Comparison of ENCODE assay signal across 8 cellular contexts in the genomic region with DNA sequence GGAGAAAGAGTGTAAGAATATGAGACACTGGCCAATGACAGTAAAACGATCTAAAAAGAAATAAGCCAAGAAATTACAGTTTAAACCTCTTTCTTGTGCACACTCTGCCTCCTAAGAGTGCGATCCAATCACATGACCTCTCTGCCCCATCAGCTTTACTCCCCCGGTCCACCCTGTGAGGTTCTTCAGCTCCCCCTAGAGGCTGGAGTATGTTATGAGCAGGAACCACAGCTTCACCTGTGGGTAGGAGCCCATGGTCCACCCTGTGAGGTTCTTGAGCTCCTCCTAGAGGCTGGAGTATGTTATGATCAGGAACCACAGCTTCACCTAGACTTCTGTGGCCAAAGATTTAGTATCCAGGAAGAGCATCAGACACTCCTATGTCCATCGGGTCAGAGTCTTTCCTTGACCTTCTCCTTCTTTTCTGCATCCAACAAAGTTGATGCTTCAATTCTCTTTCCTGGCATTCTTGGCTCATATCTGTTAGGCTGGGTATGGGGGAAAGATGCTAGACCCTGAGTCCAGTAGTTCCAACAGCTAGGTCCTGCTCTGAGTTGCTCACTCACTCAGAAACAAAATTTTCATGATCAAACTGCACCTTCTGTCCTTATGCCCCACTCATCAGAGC.
A peak's percentile ranks its signal among the peaks of the same experiment; 100 is the strongest.
DNase-seq lines count a peak whose midpoint lies in the region; ATAC-seq, FAIRE-seq and TF ChIP-seq lines count a peak whose summit lies in the region.

No MANE protein-coding gene starts in this region.

- H3K9me3 Mint-ChIP-seq in astrocyte (ENCODE audit: unreplicated experiment) (no peaks in the 10 kb centered on the region), immature natural killer cell (peaks cover 0 to 2% (median 0%) of the 10 kb centered on the region in 6 donors)

- H3K79me2 ChIP-seq in PC-3 (ENCODE audit: low read length) (no peaks in the 10 kb centered on the region), astrocyte (ENCODE audit: insufficient read depth, low read length) (no peaks in the 10 kb centered on the region)

- H3K27ac ChIP-seq in 22Rv1 (no peak overlapping the region), HEK293 (ENCODE audit: extremely low read depth, low read depth, low read length) (no peak overlapping the region), PC-3 (ENCODE audit: low read length) (no peak overlapping the region), astrocyte (ENCODE audit: low read depth, low read length) (no peak overlapping the region)

- H3K36me3 ChIP-seq in HEK293 (ENCODE audit: control insufficient read depth in 2 of 2, insufficient read depth in 1 of 2, low read length in 2 of 2) (no peaks in the 10 kb centered on the region), PC-3 (ENCODE audit: low read depth, low read length) (no peaks in the 10 kb centered on the region), astrocyte (ENCODE audit: insufficient read depth, low read length) (no peaks in the 10 kb centered on the region)

- POLR2A ChIA-PET in HEK293 (lab: Yijun Ruan, JAX): interaction anchor here (0.6 to 0.8 kb wide), 4 partner anchors 52 to 565 kb away, joined by 3 to 5 read pairs (median 3); no protein-coding TSS in a partner anchor
- POLR2A ChIA-PET in PC-3 (lab: Charles Lee; ENCODE audit: unreplicated experiment): no interaction called here

- no peak overlapping the region for H3K4me3 ChIP-seq in GM12865 (ENCODE audit: low read depth, low read length)
- H3K4me3 ChIP-seq in HEK293 (ENCODE audit: low read depth, low read length): no peak overlapping the region
- no peak overlapping the region for H3K4me3 ChIP-seq in PC-3 (ENCODE audit: low read length)
- no peak overlapping the region for H3K4me3 ChIP-seq in astrocyte (ENCODE audit: insufficient read depth, low read depth, low read length)

- intact Hi-C loops in PC-3 (cut with micrococcal nuclease): loop anchor here (1.0 to 10.0 kb wide), 3 partner anchors 215 to 259 kb away; no protein-coding TSS in a partner anchor

- CTCF ChIA-PET in HEK293 (lab: Yijun Ruan, JAX) (interaction anchor here (0.5 to 8.0 kb wide), 77 partner anchors 9 to 1368 kb away, joined by 3 to 100 read pairs (median 4); no protein-coding TSS in a partner anchor), PC-3 (lab: Charles Lee) (interaction anchor here (0.5 to 1.4 kb wide), 8 partner anchors 12 to 256 kb away, joined by 3 to 18 read pairs (median 4); no protein-coding TSS in a partner anchor)

- H3K27me3 ChIP-seq in PC-3 (ENCODE audit: low read length): peaks cover 17% of the 10 kb centered on the region
- H3K27me3 ChIP-seq in astrocyte (ENCODE audit: insufficient read depth, low read length): no peaks in the 10 kb centered on the region

- H3K36me3 Mint-ChIP-seq in astrocyte (ENCODE audit: low read depth, unreplicated experiment): no peaks in the 10 kb centered on the region
- H3K36me3 Mint-ChIP-seq in immature natural killer cell: no peaks in the 10 kb centered on the region

- peak; percentile 49 for FAIRE-seq in astrocyte (lab: Jason Lieb, UNC)

- H3K27ac Mint-ChIP-seq in astrocyte (ENCODE audit: unreplicated experiment) (no peak overlapping the region), immature natural killer cell (no peak overlapping the region)

- BruUV-seq in PC-3 (replicated peaks; lab: Mats Ljungman, UMichigan): no TSS peak

- H3K4me1 ChIP-seq in HEK293 (ENCODE audit: control insufficient read depth, insufficient read depth, low read length): no peaks in the 10 kb centered on the region
- H3K4me1 ChIP-seq in PC-3 (ENCODE audit: insufficient read depth, low read length): no peaks in the 10 kb centered on the region
- H3K4me1 ChIP-seq in astrocyte (ENCODE audit: insufficient read depth, low read length): no peaks in the 10 kb centered on the region

- H3K27me3 Mint-ChIP-seq in astrocyte (ENCODE audit: low read depth, unreplicated experiment): no peaks in the 10 kb centered on the region
- peaks cover 8 to 14% (median 11%) of the 10 kb centered on the region in 3 donors for H3K27me3 Mint-ChIP-seq in immature natural killer cell (ENCODE audit: low read depth in 3 of 3)

- no peak overlapping the region for H3K9ac ChIP-seq in PC-3 (ENCODE audit: low read length)
- no peak overlapping the region for H3K9ac ChIP-seq in astrocyte (ENCODE audit: low read length)

- H4K20me1 ChIP-seq in PC-3 (ENCODE audit: low read length) (no peaks in the 10 kb centered on the region), astrocyte (ENCODE audit: insufficient read depth, low read length) (no peaks in the 10 kb centered on the region)

- no peaks in the 10 kb centered on the region for H3F3A ChIP-seq in PC-3 (ENCODE audit: low read length, unreplicated experiment)

- DNase-seq in GM12865 (ENCODE audit: low read depth) (peak; percentile 93), LoVo (ENCODE audit: low spot score) (peak; percentile 84), PC-3 (peak; percentile 94), astrocyte (ENCODE audit: low read depth) (peak; percentile 52), immature natural killer cell (peak; percentile 2 to 12 (median 10))
- peak; percentile 21 to 45 for DNase-seq in stimulated activated CD4-positive, alpha-beta T cell treated with anti-CD3 and anti-CD28 coated beads, Interleukin-2, amount 100 ng/mL, for 48 hours

- ATAC-seq in PC-3: peak; percentile 90

- H3K9me3 ChIP-seq in HEK293 (ENCODE audit: control insufficient read depth, insufficient read depth, low read depth, low read length) (no peaks in the 10 kb centered on the region), PC-3 (ENCODE audit: low read length) (no peaks in the 10 kb centered on the region), astrocyte (ENCODE audit: insufficient read depth, low read depth, low read length) (no peaks in the 10 kb centered on the region)

- H3K9me2 ChIP-seq in PC-3 (replicated peaks; ENCODE audit: low read length): no peaks in the 10 kb centered on the region

- no peaks in the 10 kb centered on the region for H3K4me1 Mint-ChIP-seq in astrocyte (ENCODE audit: low read depth, unreplicated experiment)
- no peaks in the 10 kb centered on the region for H3K4me1 Mint-ChIP-seq in immature natural killer cell

- H3K4me2 ChIP-seq in PC-3 (ENCODE audit: low read length) (no peak overlapping the region), astrocyte (ENCODE audit: low read length) (no peak overlapping the region)

- peak; percentile 98 for TF ChIP-seq CTCF in 22Rv1 (IDR thresholded peaks at IDR 0.05)
- peak; percentile 98 for TF ChIP-seq CTCF in GM12865 (IDR thresholded peaks at IDR 0.05; ENCODE audit: insufficient read depth, low read depth, low read length, missing control alignments)
- peak; percentile 84 for TF ChIP-seq CTCF in HEK293 (tag by site-specific recombination; IDR thresholded peaks at IDR 0.05)
- TF ChIP-seq CTCF in PC-3 (conservative IDR thresholded peaks at IDR 0.05; ENCODE audit: low read depth, low read length): peak; percentile 97
- TF ChIP-seq CTCF in astrocyte (IDR thresholded peaks at IDR 0.05; ENCODE audit: insufficient read depth, low read depth, low read length): peak; percentile 74

- H2AFZ ChIP-seq in PC-3 (ENCODE audit: low read length): no peak overlapping the region
- no peak overlapping the region for H2AFZ ChIP-seq in astrocyte (ENCODE audit: low read depth, low read length)

- H3K4me3 Mint-ChIP-seq in astrocyte (ENCODE audit: unreplicated experiment) (no peak overlapping the region), immature natural killer cell (no peak overlapping the region)

TF ChIP-seq in HEK293, 187 proteins besides CTCF, POLR2A, EP300 and RAD21 (continues in another document):
- TF ChIP-seq, protein P1, sequence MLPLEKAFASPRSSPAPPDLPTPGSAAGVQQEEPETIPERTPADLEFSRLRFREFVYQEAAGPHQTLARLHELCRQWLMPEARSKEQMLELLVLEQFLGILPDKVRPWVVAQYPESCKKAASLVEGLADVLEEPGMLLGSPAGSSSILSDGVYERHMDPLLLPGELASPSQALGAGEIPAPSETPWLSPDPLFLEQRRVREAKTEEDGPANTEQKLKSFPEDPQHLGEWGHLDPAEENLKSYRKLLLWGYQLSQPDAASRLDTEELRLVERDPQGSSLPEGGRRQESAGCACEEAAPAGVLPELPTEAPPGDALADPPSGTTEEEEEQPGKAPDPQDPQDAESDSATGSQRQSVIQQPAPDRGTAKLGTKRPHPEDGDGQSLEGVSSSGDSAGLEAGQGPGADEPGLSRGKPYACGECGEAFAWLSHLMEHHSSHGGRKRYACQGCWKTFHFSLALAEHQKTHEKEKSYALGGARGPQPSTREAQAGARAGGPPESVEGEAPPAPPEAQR (tag by site-specific recombination; IDR thresholded peaks at IDR 0.05): no peak
- no peak for TF ChIP-seq ZNF132 (tag by site-specific recombination; IDR thresholded peaks at IDR 0.05; ENCODE audit: borderline replicate concordance)
- no peak for TF ChIP-seq ZSCAN5A (tag by site-specific recombination; IDR thresholded peaks at IDR 0.05)
- TF ChIP-seq ZNF155 (tag by site-specific recombination; IDR thresholded peaks at IDR 0.05): no peak
- TF ChIP-seq ZNF791 (tag by site-specific recombination; IDR thresholded peaks at IDR 0.05): no peak
- no peak for TF ChIP-seq ZNF571 (tag by site-specific recombination; IDR thresholded peaks at IDR 0.05)
- TF ChIP-seq ZNF24 (tag by site-specific recombination; IDR thresholded peaks at IDR 0.05): 0 out of 2 replicates have a peak, but pooled peaks have one; percentile 26
- no peak for TF ChIP-seq ZNF776 (tag by site-specific recombination; IDR thresholded peaks at IDR 0.05; ENCODE audit: borderline replicate concordance)
- no peak for TF ChIP-seq ZNF626 (tag by site-specific recombination; IDR thresholded peaks at IDR 0.05)
- no peak for TF ChIP-seq ZNF501 (tag by site-specific recombination; IDR thresholded peaks at IDR 0.05)
- no peak for TF ChIP-seq ZBTB20 (tag by site-specific recombination; IDR thresholded peaks at IDR 0.05)
- TF ChIP-seq MYNN (tag by site-specific recombination; IDR thresholded peaks at IDR 0.05; ENCODE audit: borderline replicate concordance): no peak
- TF ChIP-seq ZNF529 (tag by site-specific recombination; IDR thresholded peaks at IDR 0.05; ENCODE audit: insufficient replicate concordance): no peak
- TF ChIP-seq ZNF473 (tag by site-specific recombination; IDR thresholded peaks at IDR 0.05): no peak
- TF ChIP-seq TRIM28 (IDR thresholded peaks at IDR 0.05; ENCODE audit: borderline replicate concordance, low read length): peak; percentile 64; the same call in 1 of the 2 replicates

Comparison
In these comparisons a context has a peak if more than half of its experiments do, and no peak if none do; other contexts are left out.
1. DNase-seq: peak in every context shown above with its lines; median percentile 94 in PC-3; 93 in GM12865; 84 in LoVo; 52 in astrocyte; 33 in stimulated activated CD4-positive, alpha-beta T cell treated with anti-CD3 and anti-CD28 coated beads, Interleukin-2, amount 100 ng/mL, for 48 hours; 10 in immature natural killer cell.